ENCODE assay signal across 26 cellular contexts in genomic region chr7:85736085-85736484, GRCh38.
"Had no signal": no experiment of that assay in that cellular context is flagged by ENCODE, and none has a peak within 500 bp of the region (broad histone marks: within the 10 kb centered on the region; RNA-seq: fewer than 3 reads in every experiment).

No MANE protein-coding gene starts in this region.

- H3K36me3 ChIP-seq: left ventricle myocardium inferior, lower lobe of right lung, spleen, stomach, thoracic aorta, transverse colon had no signal

- H3K4me3 ChIP-seq: coronary artery, left ventricle myocardium inferior, lower lobe of right lung, psoas muscle, spleen, stomach, thoracic aorta, transverse colon had no signal

- H3K27me3 Mint-ChIP-seq: memory B cell; stimulated activated naive B cell treated with anti-CD40 and anti-IgM and Interleukin-4, amounts not matched to agents 10 μg/mL and 1 μg/mL and 100 μg/mL, for 72 hours had no signal

- H3K4me1 Mint-ChIP-seq: immature natural killer cell; memory B cell; nephron; stimulated activated naive B cell treated with anti-CD40 and anti-IgM and Interleukin-4, amounts not matched to agents 10 μg/mL and 1 μg/mL and 100 μg/mL, for 72 hours had no signal

- H3K27ac ChIP-seq: coronary artery, left ventricle myocardium inferior, lower lobe of right lung, parathyroid adenoma, psoas muscle, spleen, stomach, thoracic aorta, transverse colon had no signal

- H3K27ac Mint-ChIP-seq: immature natural killer cell; memory B cell; nephron; stimulated activated naive B cell treated with anti-CD40 and anti-IgM and Interleukin-4, amounts not matched to agents 10 μg/mL and 1 μg/mL and 100 μg/mL, for 72 hours had no signal

- H3K36me3 Mint-ChIP-seq: memory B cell; stimulated activated naive B cell treated with anti-CD40 and anti-IgM and Interleukin-4, amounts not matched to agents 10 μg/mL and 1 μg/mL and 100 μg/mL, for 72 hours had no signal

- H3K27me3 ChIP-seq: spleen, stomach, transverse colon had no signal

- H3K4me3 Mint-ChIP-seq: immature natural killer cell; memory B cell; nephron; stimulated activated naive B cell treated with anti-CD40 and anti-IgM and Interleukin-4, amounts not matched to agents 10 μg/mL and 1 μg/mL and 100 μg/mL, for 72 hours had no signal

- H3K9me3 ChIP-seq: psoas muscle had no signal

- H3K4me1 ChIP-seq: left ventricle myocardium inferior, lower lobe of right lung, parathyroid adenoma, psoas muscle, spleen, transverse colon had no signal

- DNase-seq: effector CD8-positive, alpha-beta T cell; glutamatergic neuron; immature natural killer cell; kidney; left cardiac atrium; left ventricle myocardium inferior; lower lobe of right lung; midbrain; occipital lobe; psoas muscle; retina; spleen; stimulated activated CD4-positive, alpha-beta T cell treated with anti-CD3 and anti-CD28 coated beads, Interleukin-15, amount 100 ng/mL, for 24 hours; stimulated activated CD4-positive, alpha-beta T cell treated with anti-CD3 and anti-CD28 coated beads, Interleukin-1b, Interleukin-23, amount 100 ng/mL, for 48 hours; stimulated activated CD4-positive, alpha-beta T cell treated with anti-CD3 and anti-CD28 coated beads, Interleukin-4, amount 100 ng/mL, for 24 hours; stimulated activated naive B cell treated with anti-CD40 and anti-IgM and Interleukin-4, amounts not matched to agents 10 μg/mL and 1 μg/mL and 100 μg/mL, for 72 hours; stomach; substantia nigra; transverse colon had no signal

- ATAC-seq: esophagus mucosa; left cardiac atrium; lower lobe of right lung; psoas muscle; sciatic nerve; stimulated activated naive B cell treated with anti-CD40 and anti-IgM and Interleukin-4, amounts not matched to agents 10 μg/mL and 1 μg/mL and 100 μg/mL, for 72 hours had no signal
